In genomic region chr22:46737105-46737975, GRCh38 we compare ENCODE assay signal across 8 cellular contexts. TPM values are rescaled to one million over a fixed set of nuclear protein-coding genes. Genes with fewer than 3 reads are reported as not detected.
DNase-seq lines count a peak whose midpoint lies in the region; ATAC-seq and TF ChIP-seq lines count a peak whose summit lies in the region.

No MANE protein-coding gene starts in this region.

- WGBS in aorta, 2 donors: 5 to 8% methylated on average over 39 to 53 of the region's 53 CpGs

- peaks cover 35% of the 10 kb centered on the region for H3K4me1 Mint-ChIP-seq in nephron

- H3K4me3 Mint-ChIP-seq in nephron: peak overlapping the region; percentile 96 to 97 (median 97)

- H3K9me3 ChIP-seq in aorta (ENCODE audit: control insufficient read depth, low read length): no peaks in the 10 kb centered on the region

- no peak for TF ChIP-seq CTCF in BJ (IDR thresholded peaks at IDR 0.05; ENCODE audit: insufficient read depth, low read depth, low read length)
- no peak for TF ChIP-seq CTCF in NB4 (IDR thresholded peaks at IDR 0.05; ENCODE audit: low read depth, low read length)
- TF ChIP-seq CTCF in fibroblast of mammary gland (conservative IDR thresholded peaks at IDR 0.05; ENCODE audit: control insufficient read depth, insufficient read depth, low read depth, low read length): no peak
- TF ChIP-seq CTCF in nephron (IDR thresholded peaks at IDR 0.05; ENCODE audit: unreplicated experiment in 3 of 3): no peak

- TF ChIP-seq POLR2A in NB4 (IDR thresholded peaks at IDR 0.05; ENCODE audit: extremely low read depth, insufficient read length): no peak

- H3K4me1 ChIP-seq in aorta (ENCODE audit: control insufficient read depth in 1 of 2, insufficient read depth in 2 of 2, low read length in 2 of 2): no peaks in the 10 kb centered on the region

- peak overlapping the region; percentile 67 to 85 (median 82) for H3K27ac Mint-ChIP-seq in nephron

- intact Hi-C loops in aorta (cut with DNase I): loop anchor here in 1 of 2 donors (10.0 kb wide), 1 partner anchor 163 kb away; no protein-coding TSS in a partner anchor

- no peaks in the 10 kb centered on the region for H3K36me3 Mint-ChIP-seq in nephron (ENCODE audit: low read depth)

- H3K27me3 ChIP-seq in BJ (ENCODE audit: control insufficient read depth, insufficient read depth, low read length) (no peaks in the 10 kb centered on the region), aorta (ENCODE audit: control insufficient read depth in 1 of 2, insufficient read depth in 2 of 2, low read length in 1 of 2) (no peaks in the 10 kb centered on the region)

- POLR2A ChIA-PET in BJ (lab: Charles Lee): no interaction called here

- CTCF ChIA-PET in BJ (lab: Yijun Ruan, JAX): interaction anchor here (1.9 kb wide), 1 partner anchor 21 kb away, joined by 4 read pairs; no protein-coding TSS in a partner anchor

- peak overlapping the region in 1 of 2 donors; percentile 20 for H3K27ac ChIP-seq in aorta (ENCODE audit: low read depth in 1 of 2, low read length in 2 of 2)

- H3K36me3 ChIP-seq in BJ (ENCODE audit: control insufficient read depth, insufficient read depth, low read length): no peaks in the 10 kb centered on the region
- H3K36me3 ChIP-seq in aorta (ENCODE audit: control insufficient read depth in 1 of 2, insufficient read depth in 2 of 2, low read length in 1 of 2): no peaks in the 10 kb centered on the region

- DNase-seq in BJ (ENCODE audit: low read depth) (no peak), NB4 (ENCODE audit: low read depth) (peak; percentile 68), activated T-helper 1 cell treated with Interleukin-2 at 50 U/mL for 16 hours (ENCODE audit: low read depth) (peak; percentile 23), fibroblast of mammary gland (ENCODE audit: low read depth) (peak; percentile 46), aorta (peak; percentile 62 to 83), NCI-H446 treated with DMSO at 0.1 percent for 48 hours (lab: John Stamatoyannopoulos, UW) (no peak)

- H3K4me3 ChIP-seq in BJ (ENCODE audit: low read depth, low read length): peak overlapping the region; percentile 59
- H3K4me3 ChIP-seq in NB4 (ENCODE audit: low read depth, low read length): peak overlapping the region; percentile 64
- peak overlapping the region; percentile 66 for H3K4me3 ChIP-seq in fibroblast of mammary gland (ENCODE audit: control insufficient read depth, low read depth, low read length)
- H3K4me3 ChIP-seq in aorta (ENCODE audit: low read length in 2 of 2): peak overlapping the region; percentile 90 to 95

- no peaks in the 10 kb centered on the region for H3K9me3 Mint-ChIP-seq in nephron

- no peaks in the 10 kb centered on the region for H3K27me3 Mint-ChIP-seq in nephron (ENCODE audit: low read depth)

- ATAC-seq in GM21381 (IDR thresholded peaks at IDR 0.05; ENCODE audit: unreplicated experiment) (peak; percentile 30), aorta (ENCODE audit: low FRiP score) (peak; percentile 40)

RNA-seq across cellular contexts. Expression of gene CERK, which starts 0.7 kb away (rescaled TPM):
- polyA plus RNA-seq in BJ (2011; rRNA removed) (28.9 and 32.6 TPM in 2 replicates), aorta (10 to 100 TPM; 20.6 to 41.6 TPM)
- polyA minus RNA-seq in BJ (2011; rRNA and poly(A)+ RNA removed): 27.8 and 31.8 TPM in 2 replicates
- 10 to 100 TPM; 33.8 to 38.1 TPM for total RNA-seq in aorta

RNA-seq across cellular contexts. Expression of gene TBC1D22A, which starts 25.1 kb away (rescaled TPM):
- polyA plus RNA-seq in BJ (2011; rRNA removed): 20.5 and 24.2 TPM in 2 replicates
- polyA minus RNA-seq in BJ (2011; rRNA and poly(A)+ RNA removed): 11.9 and 12.4 TPM in 2 replicates
- 10 to 100 TPM; 21.1 to 37.1 TPM for total RNA-seq in aorta
- polyA plus RNA-seq in aorta: 10 to 100 TPM; 10.8 to 14.7 TPM

Comparison
In these comparisons a context has a peak if more than half of its experiments do, and no peak if none do; other contexts are left out.
1. DNase-seq: peak in NB4 (single experiment), activated T-helper 1 cell treated with Interleukin-2 at 50 U/mL for 16 hours (single experiment), fibroblast of mammary gland (single experiment) and aorta (2 of 2); none in BJ (single experiment) and NCI-H446 treated with DMSO at 0.1 percent for 48 hours (single experiment).
2. Peak in every context shown above with its lines, with median percentiles within 50 percentile points of each other: H3K4me3 ChIP-seq.